8 cellular contexts compared by ENCODE assay signal in genomic region chr22:44975444-44976262, GRCh38. TPM values are rescaled to one million over a fixed set of nuclear protein-coding genes. Genes with fewer than 3 reads are reported as not detected.
DNase-seq lines count a peak whose midpoint lies in the region; ATAC-seq, FAIRE-seq and TF ChIP-seq lines count a peak whose summit lies in the region.

No MANE protein-coding gene starts in this region.

- peaks cover 50% of the 10 kb centered on the region for H3K4me1 Mint-ChIP-seq in GM23338

- ATAC-seq in GM23338 = peak; percentile 83
- peak; percentile 79 to 100 (median 94) for ATAC-seq in pancreas
- ATAC-seq in aorta (ENCODE audit: low FRiP score) = no peak
- ATAC-seq in HG03460 (IDR thresholded peaks at IDR 0.05; ENCODE audit: unreplicated experiment) = no peak

- peaks cover 41% of the 10 kb centered on the region for H3F3A ChIP-seq in GM23338 (replicated peaks; ENCODE audit: low read depth)

- DNase-seq in BE2C = peak; percentile 65
- peak; percentile 97 for DNase-seq in GM23338 (ENCODE audit: low spot score)
- DNase-seq in RCC 7860 (ENCODE audit: low spot score) = peak; percentile 44
- peak; percentile 11 for DNase-seq in activated effector memory CD4-positive, alpha-beta T cell treated with Interleukin-2 at 50 U/mL for 16 hours
- DNase-seq in germinal center (ENCODE audit: low spot score) = peak; percentile 88
- DNase-seq in pancreas = peak; percentile 49 to 87 (median 77)
- DNase-seq in aorta = peak; percentile 73 to 83

- H3K4me2 ChIP-seq in GM23338 = no peak overlapping the region

- no peak overlapping the region for H3K4me3 Mint-ChIP-seq in GM23338

- H3K4me1 ChIP-seq in BE2C (peaks cover under 1% of the 10 kb centered on the region; the same call in 1 of the 2 replicates), GM23338 (ENCODE audit: insufficient read depth) (peaks cover 40% of the 10 kb centered on the region), pancreas (no peaks in the 10 kb centered on the region), aorta (ENCODE audit: control insufficient read depth in 1 of 2, insufficient read depth in 2 of 2, low read length in 2 of 2) (no peaks in the 10 kb centered on the region)

- TF ChIP-seq CTCF in BE2C (IDR thresholded peaks at IDR 0.05; ENCODE audit: low read depth, low read length) (peak; percentile 74), GM23338 (conservative IDR thresholded peaks at IDR 0.05; ENCODE audit: low read depth in 2 of 2) (peak; percentile 81 to 88), pancreas (IDR thresholded peaks at IDR 0.05) (peak in 3 of 4 donors; percentile 30 to 48 (median 45))

- H3K27ac ChIP-seq in GM23338 (ENCODE audit: low read depth) (no peak overlapping the region), pancreas (no peak overlapping the region), aorta (ENCODE audit: low read depth in 1 of 2, low read length in 2 of 2) (no peak overlapping the region)

- FAIRE-seq in RCC 7860 (lab: Jason Lieb, UNC) (no peak), pancreas (lab: Jason Lieb, UNC) (no peak)

- peaks cover 39% of the 10 kb centered on the region for H3K27me3 Mint-ChIP-seq in GM23338 (ENCODE audit: insufficient read depth, low read depth, poor library complexity)

- no peak overlapping the region for H2AFZ ChIP-seq in GM23338

- WGBS in pancreas, 2 donors = 33 to 38% methylated on average over 21 of the region's 21 CpGs
- WGBS in aorta, 2 donors = 38 to 39% methylated on average over 21 of the region's 21 CpGs

- peaks cover 73% of the 10 kb centered on the region for H4K20me1 ChIP-seq in GM23338 (replicated peaks; ENCODE audit: insufficient read depth)

- H3K79me2 ChIP-seq in GM23338 (replicated peaks; ENCODE audit: insufficient read depth) = peaks cover 65% of the 10 kb centered on the region

- no peak overlapping the region for H3K27ac Mint-ChIP-seq in GM23338

- intact Hi-C loops in pancreas (cut with DNase I) (loop anchor here in 1 of 3 donors (10.0 kb wide), 1 partner anchor 119 kb away; no protein-coding TSS in a partner anchor), aorta (cut with DNase I) (no loop called here)

- H3K36me3 ChIP-seq in BE2C (no peaks in the 10 kb centered on the region), GM23338 (ENCODE audit: insufficient read depth) (no peaks in the 10 kb centered on the region), pancreas (no peaks in the 10 kb centered on the region), aorta (ENCODE audit: control insufficient read depth in 1 of 2, insufficient read depth in 2 of 2, low read length in 1 of 2) (no peaks in the 10 kb centered on the region)

- H3K9me3 ChIP-seq in BE2C = no peaks in the 10 kb centered on the region
- H3K9me3 ChIP-seq in pancreas = no peaks in the 10 kb centered on the region
- no peaks in the 10 kb centered on the region for H3K9me3 ChIP-seq in aorta (ENCODE audit: control insufficient read depth, low read length)

- no peak overlapping the region for H3K4me3 ChIP-seq in BE2C (ENCODE audit: low read depth, low read length)
- H3K4me3 ChIP-seq in GM23338 = no peak overlapping the region
- no peak overlapping the region for H3K4me3 ChIP-seq in pancreas
- no peak overlapping the region for H3K4me3 ChIP-seq in aorta (ENCODE audit: low read length in 2 of 2)

- no peaks in the 10 kb centered on the region for H3K9me2 ChIP-seq in GM23338 (ENCODE audit: insufficient read depth)

- H3K36me3 Mint-ChIP-seq in GM23338 (ENCODE audit: low read depth) = peaks cover 40% of the 10 kb centered on the region

- no peaks in the 10 kb centered on the region for H3K27me3 ChIP-seq in BE2C
- no peaks in the 10 kb centered on the region for H3K27me3 ChIP-seq in GM23338 (ENCODE audit: insufficient read depth)
- no peaks in the 10 kb centered on the region for H3K27me3 ChIP-seq in pancreas
- no peaks in the 10 kb centered on the region for H3K27me3 ChIP-seq in aorta (ENCODE audit: control insufficient read depth in 1 of 2, insufficient read depth in 2 of 2, low read length in 1 of 2)

- no peaks in the 10 kb centered on the region for H3K9me3 Mint-ChIP-seq in GM23338

TF ChIP-seq in GM23338, 12 proteins besides CTCF, POLR2A, EP300 and RAD21 (continues in another document):
- TF ChIP-seq JUNB (IDR thresholded peaks at IDR 0.05; ENCODE audit: unreplicated experiment) (no peak), ZNF462 (CRISPR knock-in tag; IDR thresholded peaks at IDR 0.05) (no peak), NANOG (IDR thresholded peaks at IDR 0.05; ENCODE audit: borderline replicate concordance) (no peak), CREB1 (CRISPR knock-in tag; IDR thresholded peaks at IDR 0.05; ENCODE audit: low read depth) (peak; percentile 24; the same call in 1 of the 2 replicates), EZH2 (IDR thresholded peaks at IDR 0.05; ENCODE audit: low read depth, unreplicated experiment) (no peak), ZNF331 (CRISPR knock-in tag; IDR thresholded peaks at IDR 0.05; ENCODE audit: low read depth) (no peak)

RNA-seq across cellular contexts. Expression of gene PHF21B, which starts 34.2 kb away (rescaled TPM):
- 24.6 TPM for polyA plus RNA-seq in BE2C (2012; ENCODE audit: insufficient read depth, insufficient read length, low read depth)
- 127 and 149 TPM in 2 replicates for total RNA-seq in GM23338 (2014; rRNA removed; shearing (Covaris generic))
- 16.5 and 20.6 TPM in 2 replicates for polyA plus RNA-seq in GM23338 (2016; fragmentation: Nextera tagmentation; extraction: Ambion mirVana)
- 1 to 10 TPM in 1 of 6 donors, under 1 TPM in 4, not detected in 1; 0.34 to 1.4 (median 0.57) TPM for total RNA-seq in pancreas
- polyA plus RNA-seq in pancreas = 1 to 10 TPM in 1 of 2 donors, under 1 TPM in 1; 0.57 to 2.9 TPM
- 1 to 10 TPM in 1 of 2 donors, under 1 TPM in 1; 0.75 to 1.8 TPM for total RNA-seq in aorta
- polyA plus RNA-seq in aorta = not detected

Comparison
In these comparisons a context has a peak if more than half of its experiments do, and no peak if none do; other contexts are left out.
1. DNase-seq: peak in every context shown above with its lines; median percentile 97 in GM23338; 88 in germinal center; 78 in aorta; 77 in pancreas; 65 in BE2C; 44 in RCC 7860; 11 in activated effector memory CD4-positive, alpha-beta T cell treated with Interleukin-2 at 50 U/mL for 16 hours.
2. ATAC-seq: peak in GM23338 (single experiment) and pancreas (4 of 4); none in aorta (single experiment) and HG03460 (single experiment).
3. RNA of gene PHF21B, which starts 34.2 kb away (total RNA-seq): 127 to 149 TPM in GM23338; 0.75 to 1.8 TPM in aorta and 0.34 to 1.4 TPM in pancreas; every median in the first group is over 10 times any median in the second.
4. Peak in every context shown above with its lines, with median percentiles within 50 percentile points of each other: CTCF ChIP-seq.